In genomic region chr3:147218976-147219375, GRCh38 we compare ENCODE assay signal across 13 cellular contexts.
"Had no signal": no experiment of that assay in that cellular context is flagged by ENCODE, and none has a peak within 500 bp of the region (broad histone marks: within the 10 kb centered on the region; RNA-seq: fewer than 3 reads in every experiment).

No MANE protein-coding gene starts in this region.

- H3K36me3 ChIP-seq: ascending aorta, cardiac muscle cell, esophagus squamous epithelium, heart right ventricle, left lung had no signal

- ATAC-seq: heart right ventricle; left lung; natural killer cell treated with Interleukin-12 subunit alpha and Interleukin-12 subunit beta and Interleukin-15 and Interleukin-18, amount 100 ng/mL, for 72 hours; stimulated activated memory B cell treated with anti-CD40 and anti-IgM and Interleukin-4, amounts not matched to agents 10 μg/mL and 1 μg/mL and 100 μg/mL, for 72 hours had no signal

- H3K4me1 ChIP-seq: ascending aorta, esophagus squamous epithelium, heart right ventricle, left lung had no signal

- H3K27me3 ChIP-seq: ascending aorta, cardiac muscle cell, esophagus squamous epithelium, heart right ventricle, left lung had no signal

- H3K27ac ChIP-seq: ascending aorta, cardiac muscle cell, esophagus squamous epithelium, heart right ventricle, left lung had no signal

- DNase-seq: activated CD4-positive, alpha-beta T cell treated with anti-CD3 and anti-CD28 coated beads for 1 hour; activated CD4-positive, alpha-beta T cell treated with anti-CD3 and anti-CD28 coated beads, Interleukin-2, amount 50 U/mL, for 48 hours; esophagus squamous epithelium; foreskin melanocyte; heart right ventricle; left lung; small intestine; substantia nigra; trophoblast cell had no signal

- H3K9me3 ChIP-seq: ascending aorta, esophagus squamous epithelium, heart right ventricle, left lung had no signal

- H3K4me3 ChIP-seq: ascending aorta, cardiac muscle cell, esophagus squamous epithelium, heart right ventricle, left lung had no signal
